Comparison of ENCODE assay signal across 10 cellular contexts in the genomic region with DNA sequence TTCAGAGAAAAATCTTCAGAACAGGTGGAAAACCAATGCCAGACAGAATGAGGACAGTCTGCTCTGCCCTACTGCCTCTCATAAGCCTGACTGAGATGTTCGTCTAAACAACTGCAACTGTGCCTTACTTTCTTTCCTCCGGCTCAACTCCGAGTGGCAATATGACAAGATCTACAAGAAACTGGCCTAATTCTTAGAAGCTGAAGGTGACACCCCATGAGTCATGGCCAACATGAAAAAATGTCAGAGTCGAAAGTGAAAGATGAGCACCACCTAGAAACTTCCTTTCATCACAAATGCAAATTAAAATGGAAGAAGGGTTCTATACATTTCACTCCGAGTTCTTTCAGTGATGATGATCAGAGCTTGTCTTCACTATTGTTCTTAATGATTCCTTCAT. TPM values are rescaled to one million over a fixed set of nuclear protein-coding genes. Genes with fewer than 3 reads are reported as not detected.
DNase-seq lines count a peak whose midpoint lies in the region; ATAC-seq and TF ChIP-seq lines count a peak whose summit lies in the region.
"Had no signal": no experiment of that assay in that cellular context is flagged by ENCODE, and none has a peak within 500 bp of the region (broad histone marks: within the 10 kb centered on the region; RNA-seq: fewer than 3 reads in every experiment).

No MANE protein-coding gene starts in this region.

- no peak overlapping the region for H2AFZ ChIP-seq in GM23338
- H2AFZ ChIP-seq in neuronal stem cell (ENCODE audit: low read length): no peak overlapping the region

- H3K23ac ChIP-seq in neuronal stem cell (ENCODE audit: low read depth, low read length, poor library complexity): no peak overlapping the region

- H4K91ac ChIP-seq in neuronal stem cell (ENCODE audit: low read depth, low read length, poor library complexity): no peak overlapping the region

- H3K4me2 ChIP-seq in GM23338: no peak overlapping the region
- no peak overlapping the region for H3K4me2 ChIP-seq in neuronal stem cell (ENCODE audit: insufficient read depth, low read length, poor library complexity, severe bottlenecking)

- ATAC-seq in GM18858 (IDR thresholded peaks at IDR 0.05; ENCODE audit: unreplicated experiment) (peak; percentile 64), HG02973 (IDR thresholded peaks at IDR 0.05; ENCODE audit: unreplicated experiment) (peak; percentile 77), GM23338 (no peak)

- no peak overlapping the region for H3K9ac ChIP-seq in neuronal stem cell (ENCODE audit: low read depth, low read length, poor library complexity)

- H3F3A ChIP-seq in GM23338 (replicated peaks; ENCODE audit: low read depth): no peaks in the 10 kb centered on the region

- H4K8ac ChIP-seq in neuronal stem cell (ENCODE audit: low read depth, low read length): no peak overlapping the region

- H3K36me3 ChIP-seq in GM23338 (ENCODE audit: insufficient read depth) (peaks cover 6% of the 10 kb centered on the region; the same call in 1 of the 2 replicates), neuronal stem cell (replicated peaks in 1 of 2; ENCODE audit: control insufficient read depth in 2 of 2, insufficient read depth in 2 of 2, low read length in 2 of 2) (peaks cover 8 to 26% of the 10 kb centered on the region in 2 donors)

- H3K14ac ChIP-seq in neuronal stem cell (ENCODE audit: low read length): no peak overlapping the region

- H3K27me3 ChIP-seq in GM23338 (ENCODE audit: insufficient read depth) (no peaks in the 10 kb centered on the region), neuronal stem cell (ENCODE audit: control insufficient read depth in 3 of 3, insufficient read depth in 3 of 3, low read depth in 1 of 3, low read length in 3 of 3) (no peaks in the 10 kb centered on the region)

- H2BK5ac ChIP-seq in neuronal stem cell (ENCODE audit: low read length): no peak overlapping the region

- peaks cover 38% of the 10 kb centered on the region for H3K79me2 ChIP-seq in GM23338 (replicated peaks; ENCODE audit: insufficient read depth)

- H3K4me1 Mint-ChIP-seq in GM23338: peaks cover 3% of the 10 kb centered on the region; the same call in 2 of the 3 replicates

- DNase-seq in T-helper 2 cell (peak in 3 of 5 experiments; percentile 40 to 95 (median 70)), choroid plexus epithelial cell (ENCODE audit: low read depth) (peak; percentile 53), NCI-H1092 treated with DMSO at 0.1 percent for 48 hours (lab: John Stamatoyannopoulos, UW) (no peak), GM23338 (ENCODE audit: low spot score) (no peak), neuronal stem cell (ENCODE audit: low spot score) (no peak)
- peak; percentile 18 to 30 for DNase-seq in stimulated activated CD8-positive, alpha-beta memory T cell treated with anti-CD3 and anti-CD28 coated beads, Interleukin-7, amount 100 ng/mL, for 1 hour (ENCODE audit: low read depth in 2 of 2)

- H3K4me3 Mint-ChIP-seq in GM23338: no peak overlapping the region

- peaks cover 1% of the 10 kb centered on the region for H3K27me3 Mint-ChIP-seq in GM23338 (ENCODE audit: insufficient read depth, low read depth, poor library complexity)

- WGBS in neuronal stem cell (ENCODE audit: extremely low coverage in 2 of 2, insufficient read length in 2 of 2, insufficient replicate concordance in 1 of 2), 2 donors: no CpG with 5 or more reads among the region's 5 CpGs

- H2BK15ac ChIP-seq in neuronal stem cell (ENCODE audit: low read length): no peak overlapping the region

- H2AK5ac ChIP-seq in neuronal stem cell (ENCODE audit: low read depth, low read length): no peak overlapping the region

- no peak overlapping the region for H3K27ac Mint-ChIP-seq in GM23338

- TF ChIP-seq CTCF in choroid plexus epithelial cell (conservative IDR thresholded peaks at IDR 0.05; ENCODE audit: low read depth, low read length) (no peak), GM23338 (conservative IDR thresholded peaks at IDR 0.05; ENCODE audit: low read depth in 2 of 2) (no peak)

- H2BK12ac ChIP-seq in neuronal stem cell (ENCODE audit: low read length): no peak overlapping the region

- H3K9me3 Mint-ChIP-seq in GM23338: peaks cover 27% of the 10 kb centered on the region

- H3K27ac ChIP-seq in GM23338 (ENCODE audit: low read depth) (no peak overlapping the region), neuronal stem cell (replicated peaks; ENCODE audit: low read length) (no peak overlapping the region)
- H3K27ac ChIP-seq: HL-60 had no signal

- no peak overlapping the region for H3K18ac ChIP-seq in neuronal stem cell (ENCODE audit: low read length)

- H4K20me1 ChIP-seq in GM23338 (replicated peaks; ENCODE audit: insufficient read depth): no peaks in the 10 kb centered on the region

- H2BK120ac ChIP-seq in neuronal stem cell (ENCODE audit: low read depth, low read length): no peak overlapping the region

- peaks cover 49% of the 10 kb centered on the region for H3K36me3 Mint-ChIP-seq in GM23338 (ENCODE audit: low read depth)

- no peak overlapping the region for H3K4me3 ChIP-seq in choroid plexus epithelial cell (ENCODE audit: low read depth, low read length)
- H3K4me3 ChIP-seq in GM23338: no peak overlapping the region
- H3K4me3 ChIP-seq in neuronal stem cell (ENCODE audit: low read length in 2 of 2): no peak overlapping the region

- 0 out of 2 replicates have a peak, but pooled peaks cover 4% of the 10 kb centered on the region for H3K4me1 ChIP-seq in GM23338 (ENCODE audit: insufficient read depth)
- no peaks in the 10 kb centered on the region for H3K4me1 ChIP-seq in neuronal stem cell (ENCODE audit: control insufficient read depth in 2 of 2, insufficient read depth in 1 of 2, low read depth in 1 of 2, low read length in 2 of 2)

- no peak overlapping the region for H3K4ac ChIP-seq in neuronal stem cell (ENCODE audit: low read length)

- peaks cover 5 to 16% of the 10 kb centered on the region in 2 donors for H3K9me3 ChIP-seq in neuronal stem cell (replicated peaks in 1 of 2; ENCODE audit: control insufficient read depth in 2 of 2, insufficient read depth in 1 of 2, low read depth in 1 of 2, low read length in 2 of 2)

- peaks cover 2% of the 10 kb centered on the region for H3K79me1 ChIP-seq in neuronal stem cell (ENCODE audit: low read depth, low read length)

- no peaks in the 10 kb centered on the region for H3K9me2 ChIP-seq in GM23338 (ENCODE audit: insufficient read depth)

RNA-seq across cellular contexts. Expression of a gene that starts 12.9 kb away (rescaled TPM):
- total RNA-seq in GM23338 (2014; rRNA removed; shearing (Covaris generic)): 27.0 and 35.8 TPM in 2 replicates
- polyA plus RNA-seq in GM23338 (2016; fragmentation: Nextera tagmentation; extraction: Ambion mirVana): 11.3 and 11.6 TPM in 2 replicates
- 9.4 TPM for polyA plus RNA-seq in neuronal stem cell (2013, experiment 1 of 2)
- polyA plus RNA-seq in neuronal stem cell (2013, experiment 2 of 2): 10.5 TPM

RNA-seq across cellular contexts. Expression of a gene that starts 43.5 kb away (rescaled TPM):
- total RNA-seq in GM23338 (2014; rRNA removed; shearing (Covaris generic)): 7.7 and 11.3 TPM in 2 replicates
- polyA plus RNA-seq in GM23338 (2016; fragmentation: Nextera tagmentation; extraction: Ambion mirVana): 36.7 and 42.7 TPM in 2 replicates
- 94.4 TPM for polyA plus RNA-seq in neuronal stem cell (2013, experiment 1 of 2)
- 92.9 TPM for polyA plus RNA-seq in neuronal stem cell (2013, experiment 2 of 2)

RNA-seq across cellular contexts. Expression of a gene that starts 58.3 kb away (rescaled TPM):
- total RNA-seq in GM23338 (2014; rRNA removed; shearing (Covaris generic)): 4.0 and 4.5 TPM in 2 replicates
- 6.7 and 7.1 TPM in 2 replicates for polyA plus RNA-seq in GM23338 (2016; fragmentation: Nextera tagmentation; extraction: Ambion mirVana)
- polyA plus RNA-seq in neuronal stem cell (2013, experiment 1 of 2): 0.07 TPM
- polyA plus RNA-seq in neuronal stem cell (2013, experiment 2 of 2): not detected
- total RNA-seq: glomerular endothelial cell had no signal

Comparison
In these comparisons a context has a peak if more than half of its experiments do, and no peak if none do; other contexts are left out.
1. DNase-seq: peak in T-helper 2 cell (3 of 5), choroid plexus epithelial cell (single experiment) and stimulated activated CD8-positive, alpha-beta memory T cell treated with anti-CD3 and anti-CD28 coated beads, Interleukin-7, amount 100 ng/mL, for 1 hour (2 of 2); none in NCI-H1092 treated with DMSO at 0.1 percent for 48 hours (single experiment), GM23338 (single experiment) and neuronal stem cell (single experiment).